ENCODE assay signal across 32 cellular contexts in the genomic region with DNA sequence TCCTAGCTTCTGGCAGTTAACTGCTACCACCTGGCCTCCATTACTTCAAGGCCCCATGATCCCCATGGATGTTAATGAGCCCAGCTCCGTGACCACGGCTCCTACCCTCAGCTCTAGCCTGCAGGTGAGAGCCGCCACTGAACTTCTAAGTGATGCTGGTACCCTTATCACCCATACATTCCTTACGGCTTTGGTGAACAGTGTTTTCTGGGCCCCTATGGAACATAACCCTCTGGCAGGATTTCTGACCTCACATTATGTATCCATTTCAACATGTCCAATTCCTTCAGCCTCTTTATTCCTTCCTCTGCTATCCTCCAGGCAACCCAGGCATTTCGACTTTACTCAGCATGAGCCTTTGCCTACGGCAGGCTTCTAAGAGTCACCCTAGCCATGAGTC. TPM values are rescaled to one million over a fixed set of nuclear protein-coding genes. Genes with fewer than 3 reads are reported as not detected.
"Had no signal": no experiment of that assay in that cellular context is flagged by ENCODE, and none has a peak within 500 bp of the region (broad histone marks: within the 10 kb centered on the region; RNA-seq: fewer than 3 reads in every experiment).

No MANE protein-coding gene starts in this region.

- H3K27me3 ChIP-seq: suprapubic skin, testis, thyroid gland, tibial artery, tibial nerve, transverse colon, upper lobe of left lung, upper lobe of right lung, uterus, vagina had no signal

- ATAC-seq: stimulated activated effector memory CD8-positive, alpha-beta T cell treated with anti-CD3 and anti-CD28 coated beads, Interleukin-12 subunit alpha, Interleukin-12 subunit beta, amount 100 ng/mL, for 72 hours; stimulated activated memory B cell treated with anti-CD40 and anti-IgM and Interleukin-4, amounts not matched to agents 10 μg/mL and 1 μg/mL and 100 μg/mL, for 72 hours; stimulated activated naive B cell treated with anti-CD40 and anti-IgM and Interleukin-4, amounts not matched to agents 10 μg/mL and 1 μg/mL and 100 μg/mL, for 72 hours; stimulated activated naive CD8-positive, alpha-beta T cell treated with anti-CD3 and anti-CD28 coated beads, Interleukin-15, amount 100 ng/mL, for 72 hours; stimulated activated naive CD8-positive, alpha-beta T cell treated with anti-CD3 and anti-CD28 coated beads, Interleukin-15, Interleukin-2, amounts not matched to agents 100 U/mL and 50 U/mL, for 24 hours; upper lobe of right lung had no signal

- DNase-seq: stimulated activated CD4-positive, alpha-beta T cell treated with anti-CD3 and anti-CD28 coated beads, Interleukin-2, amount 100 ng/mL, for 48 hours; stimulated activated CD4-positive, alpha-beta T cell treated with anti-CD3 and anti-CD28 coated beads, Interleukin-4, amount 100 ng/mL, for 1 hour; stimulated activated CD4-positive, alpha-beta T cell treated with anti-CD3 and anti-CD28 coated beads, Interleukin-4, amount 100 ng/mL, for 24 hours; stimulated activated CD4-positive, alpha-beta T cell treated with anti-CD3 and anti-CD28 coated beads, Interleukin-4, amount 100 ng/mL, for 4 hours; stimulated activated CD8-positive, alpha-beta memory T cell treated with anti-CD3 and anti-CD28 coated beads, Interleukin-4, amount 100 ng/mL, for 48 hours; stimulated activated naive B cell treated with anti-CD40 and anti-IgM and Interleukin-4, amounts not matched to agents 10 μg/mL and 1 μg/mL and 100 μg/mL, for 72 hours; stimulated activated naive CD4-positive, alpha-beta T cell; stimulated activated naive CD4-positive, alpha-beta T cell treated with Interleukin-2 at 50 U/mL for 16 hours; stimulated activated naive CD8-positive, alpha-beta T cell treated with anti-CD3 and anti-CD28 coated beads, Interleukin-15, amount 100 ng/mL, for 72 hours; stimulated activated naive CD8-positive, alpha-beta T cell treated with anti-CD3 and anti-CD28 coated beads, Interleukin-15, Interleukin-2, amounts not matched to agents 100 U/mL and 50 U/mL, for 24 hours; stomach; substantia nigra; testis; thyroid gland; tibial artery; transverse colon; upper lobe of left lung; upper lobe of right lung; uterus had no signal

- H3K27me3 Mint-ChIP-seq: stimulated activated memory B cell treated with anti-CD40 and anti-IgM and Interleukin-4, amounts not matched to agents 10 μg/mL and 1 μg/mL and 100 μg/mL, for 72 hours; stimulated activated naive CD8-positive, alpha-beta T cell treated with anti-CD3 and anti-CD28 coated beads, Interleukin-15, amount 100 ng/mL, for 72 hours; type B pancreatic cell had no signal

- H3K9me3 Mint-ChIP-seq: stimulated activated effector memory CD8-positive, alpha-beta T cell treated with anti-CD3 and anti-CD28 coated beads, Interleukin-12 subunit alpha, Interleukin-12 subunit beta, amount 100 ng/mL, for 72 hours; stimulated activated naive B cell treated with anti-CD40 and anti-IgM and Interleukin-4, amounts not matched to agents 10 μg/mL and 1 μg/mL and 100 μg/mL, for 72 hours; stimulated activated naive CD8-positive, alpha-beta T cell treated with anti-CD3 and anti-CD28 coated beads, Interleukin-15, amount 100 ng/mL, for 72 hours; stimulated activated naive CD8-positive, alpha-beta T cell treated with anti-CD3 and anti-CD28 coated beads, Interleukin-15, Interleukin-2, amounts not matched to agents 100 ng/mL and 50 ng/mL, for 24 hours had no signal

- H3K4me3 ChIP-seq: stomach, suprapubic skin, testis, thoracic aorta, thyroid gland, tibial artery, tibial nerve, transverse colon, upper lobe of left lung, upper lobe of right lung, uterus, vagina had no signal

- H3K36me3 ChIP-seq: stomach, suprapubic skin, thoracic aorta, thyroid gland, tibial artery, tibial nerve, transverse colon, upper lobe of left lung, upper lobe of right lung, uterus, vagina had no signal

- H3K4me3 Mint-ChIP-seq: stimulated activated effector memory CD8-positive, alpha-beta T cell treated with anti-CD3 and anti-CD28 coated beads, Interleukin-12 subunit alpha, Interleukin-12 subunit beta, amount 100 ng/mL, for 72 hours; stimulated activated memory B cell treated with anti-CD40 and anti-IgM and Interleukin-4, amounts not matched to agents 10 μg/mL and 1 μg/mL and 100 μg/mL, for 72 hours; stimulated activated naive B cell treated with anti-CD40 and anti-IgM and Interleukin-4, amounts not matched to agents 10 μg/mL and 1 μg/mL and 100 μg/mL, for 72 hours; stimulated activated naive CD8-positive, alpha-beta T cell treated with anti-CD3 and anti-CD28 coated beads, Interleukin-15, amount 100 ng/mL, for 72 hours; stimulated activated naive CD8-positive, alpha-beta T cell treated with anti-CD3 and anti-CD28 coated beads, Interleukin-15, Interleukin-2, amounts not matched to agents 100 ng/mL and 50 ng/mL, for 24 hours; type B pancreatic cell had no signal

- H3K27ac ChIP-seq: stomach, suprapubic skin, testis, thoracic aorta, thyroid gland, tibial artery, tibial nerve, transverse colon, upper lobe of left lung, upper lobe of right lung, uterus, vagina had no signal

- FAIRE-seq: urothelium cell line had no signal

- H3K27ac Mint-ChIP-seq: stimulated activated effector memory CD8-positive, alpha-beta T cell treated with anti-CD3 and anti-CD28 coated beads, Interleukin-12 subunit alpha, Interleukin-12 subunit beta, amount 100 ng/mL, for 72 hours; stimulated activated memory B cell treated with anti-CD40 and anti-IgM and Interleukin-4, amounts not matched to agents 10 μg/mL and 1 μg/mL and 100 μg/mL, for 72 hours; stimulated activated naive B cell treated with anti-CD40 and anti-IgM and Interleukin-4, amounts not matched to agents 10 μg/mL and 1 μg/mL and 100 μg/mL, for 72 hours; stimulated activated naive CD8-positive, alpha-beta T cell treated with anti-CD3 and anti-CD28 coated beads, Interleukin-15, amount 100 ng/mL, for 72 hours; stimulated activated naive CD8-positive, alpha-beta T cell treated with anti-CD3 and anti-CD28 coated beads, Interleukin-15, Interleukin-2, amounts not matched to agents 100 ng/mL and 50 ng/mL, for 24 hours; type B pancreatic cell had no signal

- H3K9me3 ChIP-seq: suprapubic skin, testis, thoracic aorta, thyroid gland, tibial artery, tibial nerve, transverse colon, upper lobe of left lung, upper lobe of right lung, uterus, vagina had no signal

- H3K36me3 Mint-ChIP-seq: stimulated activated effector memory CD8-positive, alpha-beta T cell treated with anti-CD3 and anti-CD28 coated beads, Interleukin-12 subunit alpha, Interleukin-12 subunit beta, amount 100 ng/mL, for 72 hours; stimulated activated memory B cell treated with anti-CD40 and anti-IgM and Interleukin-4, amounts not matched to agents 10 μg/mL and 1 μg/mL and 100 μg/mL, for 72 hours; stimulated activated naive B cell treated with anti-CD40 and anti-IgM and Interleukin-4, amounts not matched to agents 10 μg/mL and 1 μg/mL and 100 μg/mL, for 72 hours; type B pancreatic cell had no signal

- H3K4me1 Mint-ChIP-seq: stimulated activated effector memory CD8-positive, alpha-beta T cell treated with anti-CD3 and anti-CD28 coated beads, Interleukin-12 subunit alpha, Interleukin-12 subunit beta, amount 100 ng/mL, for 72 hours; stimulated activated naive B cell treated with anti-CD40 and anti-IgM and Interleukin-4, amounts not matched to agents 10 μg/mL and 1 μg/mL and 100 μg/mL, for 72 hours; stimulated activated naive CD8-positive, alpha-beta T cell treated with anti-CD3 and anti-CD28 coated beads, Interleukin-15, amount 100 ng/mL, for 72 hours had no signal

- H3K4me1 ChIP-seq: stomach, suprapubic skin, testis, thyroid gland, tibial artery, tibial nerve, transverse colon, upper lobe of left lung, upper lobe of right lung, uterus, vagina had no signal

RNA-seq across cellular contexts. Expression of a gene that starts 24.6 kb away (rescaled TPM):
- total RNA-seq: stomach, subcutaneous adipose tissue, suprapubic skin, temporal lobe, thoracic aorta, thyroid gland, tibial nerve, transverse colon, upper lobe of left lung, upper lobe of right lung, ureter, vagina had no signal
- polyA plus RNA-seq: stomach, urinary bladder had no signal
